8 cellular contexts compared by ENCODE assay signal in the genomic region with DNA sequence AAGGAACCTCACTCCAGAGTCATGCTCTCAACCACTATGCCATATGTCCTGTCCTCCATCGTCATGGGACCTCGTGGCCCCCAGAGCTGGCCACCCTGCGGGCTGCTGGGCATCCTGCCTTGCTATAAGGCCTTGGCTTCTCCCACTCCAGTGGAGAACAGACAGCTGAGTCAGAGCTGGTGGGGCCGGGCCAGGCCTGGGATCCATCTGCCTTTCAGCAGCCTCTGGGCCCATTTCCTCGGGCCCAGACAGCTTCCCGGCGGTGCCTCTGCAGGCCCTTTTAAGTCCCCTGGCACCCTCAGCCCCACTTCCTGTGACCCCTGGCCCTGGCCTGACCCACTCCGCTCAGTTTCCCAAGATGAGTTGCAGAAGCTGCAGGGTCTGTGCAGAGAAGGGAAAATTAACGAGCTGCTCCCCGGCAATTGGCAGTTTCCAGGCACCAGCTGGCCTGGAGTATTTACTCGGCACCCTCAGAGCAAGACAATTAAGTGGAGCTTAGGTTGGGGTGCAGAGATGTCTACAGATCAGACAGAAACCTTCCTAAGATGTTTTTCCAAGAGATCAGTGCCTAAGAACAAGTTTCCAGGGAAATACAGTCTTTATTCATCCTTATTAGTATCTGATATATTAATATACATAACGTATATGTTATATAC.
DNase-seq lines count a peak whose midpoint lies in the region; ATAC-seq, FAIRE-seq and TF ChIP-seq lines count a peak whose summit lies in the region.

No MANE protein-coding gene starts in this region.

- H3K4me3 ChIP-seq in cardiac fibroblast (replicated peaks in 1 of 2; ENCODE audit: low read depth in 2 of 2, low read length in 2 of 2) (no peak overlapping the region), keratinocyte (ENCODE audit: control insufficient read depth in 2 of 3, extremely low read depth in 1 of 3, insufficient read depth in 2 of 3, low read depth in 1 of 3, low read length in 3 of 3) (no peak overlapping the region)

- ATAC-seq in T-cell (replicated peaks in 1 of 4) = no peak

- no peaks in the 10 kb centered on the region for H3K4me1 Mint-ChIP-seq in T-cell
- no peaks in the 10 kb centered on the region for H3K4me1 Mint-ChIP-seq in activated T-helper 1 cell treated with anti-CD3 and anti-CD28 coated beads, Interleukin-12 subunit alpha, Interleukin-12 subunit beta, Interleukin-2, Interleukin-4 antibody, amounts not matched to agents 30 ng/mL and 10 ng/mL and 1 ng/mL, durations not matched to agents 14 hours and 24 hours and 36 hours (ENCODE audit: low read depth)

- no peaks in the 10 kb centered on the region for H3K36me3 Mint-ChIP-seq in T-cell
- no peaks in the 10 kb centered on the region for H3K36me3 Mint-ChIP-seq in activated T-helper 1 cell treated with anti-CD3 and anti-CD28 coated beads, Interleukin-12 subunit alpha, Interleukin-12 subunit beta, Interleukin-2, Interleukin-4 antibody, amounts not matched to agents 30 ng/mL and 10 ng/mL and 1 ng/mL, durations not matched to agents 14 hours and 24 hours and 36 hours (ENCODE audit: low read depth)

- peak overlapping the region; percentile 18 for H3K9ac ChIP-seq in keratinocyte (ENCODE audit: control insufficient read depth, extremely low read depth, insufficient read depth, low read length)

- intact Hi-C loops in activated T-helper 1 cell treated with anti-CD3 and anti-CD28 coated beads, Interleukin-12 subunit alpha, Interleukin-12 subunit beta, Interleukin-2, Interleukin-4 antibody, amounts not matched to agents 30 ng/mL and 10 ng/mL and 1 ng/mL, durations not matched to agents 14 hours and 24 hours and 36 hours (cut with micrococcal nuclease) = no loop called here

- H4K20me1 ChIP-seq in keratinocyte (ENCODE audit: control insufficient read depth, extremely low read depth, insufficient read depth, low read length) = no peaks in the 10 kb centered on the region

- TF ChIP-seq CTCF in cardiac fibroblast (IDR thresholded peaks at IDR 0.05; ENCODE audit: low read depth, low read length) (no peak), keratinocyte (optimal IDR thresholded peaks at IDR 0.05 in 1 of 3, IDR thresholded peaks at IDR 0.05 in 1 of 3, conservative IDR thresholded peaks at IDR 0.05 in 1 of 3; ENCODE audit: extremely low read depth in 1 of 3, insufficient read depth in 2 of 3, low read length in 3 of 3) (no peak)

- peak overlapping the region; percentile 71 for H2AFZ ChIP-seq in keratinocyte (ENCODE audit: control insufficient read depth, low read length)

- CTCF ChIA-PET in T-cell (lab: Charles Lee) = interaction anchor here in 1 of 2 donors (0.6 kb wide), 1 partner anchor 1798 kb away, joined by 9 read pairs; no protein-coding TSS in a partner anchor

- no peaks in the 10 kb centered on the region for H3K79me2 ChIP-seq in keratinocyte (ENCODE audit: control insufficient read depth, insufficient read depth, low read length)

- H3K4me1 ChIP-seq in keratinocyte (ENCODE audit: control insufficient read depth, extremely low read depth, insufficient read depth, low read length) = peaks cover 21% of the 10 kb centered on the region

- peak; percentile 44 for FAIRE-seq in keratinocyte (lab: Jason Lieb, UNC)

- H3K9me3 Mint-ChIP-seq in T-cell = no peaks in the 10 kb centered on the region
- no peaks in the 10 kb centered on the region for H3K9me3 Mint-ChIP-seq in activated T-helper 1 cell treated with anti-CD3 and anti-CD28 coated beads, Interleukin-12 subunit alpha, Interleukin-12 subunit beta, Interleukin-2, Interleukin-4 antibody, amounts not matched to agents 30 ng/mL and 10 ng/mL and 1 ng/mL, durations not matched to agents 14 hours and 24 hours and 36 hours

- H3K9me3 ChIP-seq in keratinocyte (ENCODE audit: control insufficient read depth, low read depth, low read length) = no peaks in the 10 kb centered on the region

- POLR2A ChIA-PET in T-cell (lab: Charles Lee) = no interaction called here

- no peak overlapping the region for H3K4me3 Mint-ChIP-seq in T-cell
- no peak overlapping the region for H3K4me3 Mint-ChIP-seq in activated T-helper 1 cell treated with anti-CD3 and anti-CD28 coated beads, Interleukin-12 subunit alpha, Interleukin-12 subunit beta, Interleukin-2, Interleukin-4 antibody, amounts not matched to agents 30 ng/mL and 10 ng/mL and 1 ng/mL, durations not matched to agents 14 hours and 24 hours and 36 hours

- H3K27me3 Mint-ChIP-seq in T-cell = peaks cover 3 to 9% of the 10 kb centered on the region in 2 donors
- peaks cover 4% of the 10 kb centered on the region for H3K27me3 Mint-ChIP-seq in activated T-helper 1 cell treated with anti-CD3 and anti-CD28 coated beads, Interleukin-12 subunit alpha, Interleukin-12 subunit beta, Interleukin-2, Interleukin-4 antibody, amounts not matched to agents 30 ng/mL and 10 ng/mL and 1 ng/mL, durations not matched to agents 14 hours and 24 hours and 36 hours (ENCODE audit: insufficient read depth)

- dilution Hi-C loops in keratinocyte (cut with MboI; ENCODE audit: extremely low pct_ligation_motif_present, low sequenced_read_pairs) = no loop called here

- DNase-seq in M059J (ENCODE audit: low read depth) (peak; percentile 79), cardiac fibroblast (ENCODE audit: low read depth in 2 of 2) (peak; percentile 85 to 93), keratinocyte (ENCODE audit: low read depth, low spot score) (no peak), T-cell (no peak)
- no peak for DNase-seq in activated naive CD4-positive, alpha-beta T cell treated with anti-CD3 and anti-CD28 coated beads, Interleukin-2, amount 50 U/mL, for 16 hours
- DNase-seq in activated T-helper 1 cell treated with anti-CD3 and anti-CD28 coated beads, Interleukin-12 subunit alpha, Interleukin-12 subunit beta, Interleukin-2, Interleukin-4 antibody, amounts not matched to agents 30 ng/mL and 10 ng/mL and 1 ng/mL, durations not matched to agents 14 hours and 24 hours and 36 hours (ENCODE audit: low spot score) = no peak
- DNase-seq in NK-92 treated with Interleukin-12 subunit alpha and Interleukin-12 subunit beta, amount 100 ng/mL, for 24 hours (lab: John Stamatoyannopoulos, UW) = no peak

- H3K27ac Mint-ChIP-seq in T-cell = no peak overlapping the region
- H3K27ac Mint-ChIP-seq in activated T-helper 1 cell treated with anti-CD3 and anti-CD28 coated beads, Interleukin-12 subunit alpha, Interleukin-12 subunit beta, Interleukin-2, Interleukin-4 antibody, amounts not matched to agents 30 ng/mL and 10 ng/mL and 1 ng/mL, durations not matched to agents 14 hours and 24 hours and 36 hours = no peak overlapping the region

- H3K36me3 ChIP-seq in keratinocyte (ENCODE audit: control insufficient read depth in 2 of 2, extremely low read depth in 1 of 2, insufficient read depth in 2 of 2, low read length in 2 of 2) = no peaks in the 10 kb centered on the region

- no peaks in the 10 kb centered on the region for H3K9me1 ChIP-seq in keratinocyte (ENCODE audit: control insufficient read depth, extremely low read depth, insufficient read depth, low read length)

- no peaks in the 10 kb centered on the region for H3K27me3 ChIP-seq in keratinocyte (ENCODE audit: control insufficient read depth, extremely low read depth, insufficient read depth, low read length)

- peak overlapping the region; percentile 62 for H3K4me2 ChIP-seq in keratinocyte (ENCODE audit: control insufficient read depth, extremely low read depth, insufficient read depth, low read depth, low read length)

- H3K27ac ChIP-seq in keratinocyte (ENCODE audit: control insufficient read depth, insufficient read depth, low read length) = peak overlapping the region; percentile 51
- peak overlapping the region; percentile 99 for H3K27ac ChIP-seq in temporal lobe (ENCODE audit: low read depth, low read length)

Comparison
In these comparisons a context has a peak if more than half of its experiments do, and no peak if none do; other contexts are left out.
1. DNase-seq: peak in M059J (single experiment) and cardiac fibroblast (2 of 2); none in keratinocyte (single experiment), activated naive CD4-positive, alpha-beta T cell treated with anti-CD3 and anti-CD28 coated beads, Interleukin-2, amount 50 U/mL, for 16 hours (single experiment), T-cell (0 of 34), activated T-helper 1 cell treated with anti-CD3 and anti-CD28 coated beads, Interleukin-12 subunit alpha, Interleukin-12 subunit beta, Interleukin-2, Interleukin-4 antibody, amounts not matched to agents 30 ng/mL and 10 ng/mL and 1 ng/mL, durations not matched to agents 14 hours and 24 hours and 36 hours (single experiment) and NK-92 treated with Interleukin-12 subunit alpha and Interleukin-12 subunit beta, amount 100 ng/mL, for 24 hours (single experiment).